ENCODE assay signal across 17 cellular contexts in genomic region chr10:122877264-122877663, GRCh38. TPM values are rescaled to one million over a fixed set of nuclear protein-coding genes. Genes with fewer than 3 reads are reported as not detected.
A peak's percentile ranks its signal among the peaks of the same experiment; 100 is the strongest.
DNase-seq lines count a peak whose midpoint lies in the region; ATAC-seq, FAIRE-seq and TF ChIP-seq lines count a peak whose summit lies in the region.
"Had no signal": no experiment of that assay in that cellular context is flagged by ENCODE, and none has a peak within 500 bp of the region (broad histone marks: within the 10 kb centered on the region; RNA-seq: fewer than 3 reads in every experiment).

No MANE protein-coding gene starts in this region.

- no peak for TF ChIP-seq CTCF in endothelial cell of umbilical vein (IDR thresholded peaks at IDR 0.05; ENCODE audit: extremely low read depth in 1 of 2, insufficient read depth in 1 of 2, low read depth in 1 of 2, low read length in 2 of 2)
- no peak for TF ChIP-seq CTCF in chondrocyte (IDR thresholded peaks at IDR 0.05)

- peaks cover 0 to 3% of the 10 kb centered on the region in 2 experiments for H3K36me3 ChIP-seq in endothelial cell of umbilical vein (ENCODE audit: control insufficient read depth in 2 of 2, extremely low read depth in 1 of 2, insufficient read depth in 2 of 2, low read length in 2 of 2)

- H3K27me3 Mint-ChIP-seq in activated T-cell treated with anti-CD3 and anti-CD28 coated beads, Interleukin-2, amount 50 U/mL, for 4 hours (ENCODE audit: low read depth): peaks cover 2% of the 10 kb centered on the region
- H3K27me3 Mint-ChIP-seq in T-cell (no peaks in the 10 kb centered on the region), chondrocyte (ENCODE audit: low read depth) (peaks cover 19% of the 10 kb centered on the region)
- no peaks in the 10 kb centered on the region for H3K27me3 Mint-ChIP-seq in stimulated activated memory B cell treated with anti-CD40 and anti-IgM and Interleukin-4, amounts not matched to agents 10 μg/mL and 1 μg/mL and 100 μg/mL, for 72 hours

- no peak overlapping the region for H3K27ac Mint-ChIP-seq in T-cell
- no peak overlapping the region for H3K27ac Mint-ChIP-seq in stimulated activated memory B cell treated with anti-CD40 and anti-IgM and Interleukin-4, amounts not matched to agents 10 μg/mL and 1 μg/mL and 100 μg/mL, for 72 hours
- H3K27ac Mint-ChIP-seq in chondrocyte (ENCODE audit: unreplicated experiment): no peak overlapping the region
- H3K27ac Mint-ChIP-seq: brain had no signal

- H3K9me3 Mint-ChIP-seq in activated T-cell treated with anti-CD3 and anti-CD28 coated beads, Interleukin-2, amount 50 U/mL, for 4 hours: no peaks in the 10 kb centered on the region
- no peaks in the 10 kb centered on the region for H3K9me3 Mint-ChIP-seq in T-cell
- no peaks in the 10 kb centered on the region for H3K9me3 Mint-ChIP-seq in stimulated activated memory B cell treated with anti-CD40 and anti-IgM and Interleukin-4, amounts not matched to agents 10 μg/mL and 1 μg/mL and 100 μg/mL, for 72 hours
- H3K9me3 Mint-ChIP-seq in chondrocyte (ENCODE audit: low read depth): no peaks in the 10 kb centered on the region

- dilution Hi-C loops in endothelial cell of umbilical vein (cut with MboI; ENCODE audit: extremely low pct_ligation_motif_present, low sequenced_read_pairs): no loop called here

- no peak for ATAC-seq in activated T-cell treated with anti-CD3 and anti-CD28 coated beads, Interleukin-2, amount 50 U/mL, for 4 hours
- no peak for ATAC-seq in T-cell (replicated peaks in 1 of 4)
- ATAC-seq in stimulated activated memory B cell treated with anti-CD40 and anti-IgM and Interleukin-4, amounts not matched to agents 10 μg/mL and 1 μg/mL and 100 μg/mL, for 72 hours: no peak
- no peak for ATAC-seq in HG02763 (IDR thresholded peaks at IDR 0.05; ENCODE audit: unreplicated experiment)
- no peak for ATAC-seq in right cardiac atrium

- H3K36me3 Mint-ChIP-seq in activated T-cell treated with anti-CD3 and anti-CD28 coated beads, Interleukin-2, amount 50 U/mL, for 4 hours (ENCODE audit: insufficient read depth): peaks cover 11% of the 10 kb centered on the region
- H3K36me3 Mint-ChIP-seq in T-cell (peaks cover 16% of the 10 kb centered on the region), chondrocyte (ENCODE audit: low read depth) (no peaks in the 10 kb centered on the region)
- H3K36me3 Mint-ChIP-seq in stimulated activated memory B cell treated with anti-CD40 and anti-IgM and Interleukin-4, amounts not matched to agents 10 μg/mL and 1 μg/mL and 100 μg/mL, for 72 hours: peaks cover 27% of the 10 kb centered on the region
- H3K36me3 Mint-ChIP-seq: brain had no signal

- H3K4me1 ChIP-seq in endothelial cell of umbilical vein (ENCODE audit: control insufficient read depth, extremely low read depth, insufficient read depth, low read length) (peaks cover 26% of the 10 kb centered on the region), right cardiac atrium (ENCODE audit: control insufficient read depth, insufficient read depth, low read length) (no peaks in the 10 kb centered on the region)

- BruUV-seq in endothelial cell of umbilical vein (replicated peaks; lab: Mats Ljungman, UMichigan): no TSS peak

- WGBS in right cardiac atrium: 71% methylated on average over 1 of the region's 1 CpG

- H3K9me1 ChIP-seq in endothelial cell of umbilical vein (replicated peaks; ENCODE audit: control insufficient read depth, extremely low read depth, insufficient read depth, low read length): no peaks in the 10 kb centered on the region

- H3K9me3 ChIP-seq in endothelial cell of umbilical vein (replicated peaks; ENCODE audit: control insufficient read depth, insufficient read depth, low read length) (no peaks in the 10 kb centered on the region), right cardiac atrium (ENCODE audit: control insufficient read depth, low read length) (no peaks in the 10 kb centered on the region)

- no peak overlapping the region for H3K4me3 Mint-ChIP-seq in activated T-cell treated with anti-CD3 and anti-CD28 coated beads, Interleukin-2, amount 50 U/mL, for 4 hours
- H3K4me3 Mint-ChIP-seq in T-cell: peak overlapping the region; percentile 2 to 95 (median 4)
- H3K4me3 Mint-ChIP-seq in stimulated activated memory B cell treated with anti-CD40 and anti-IgM and Interleukin-4, amounts not matched to agents 10 μg/mL and 1 μg/mL and 100 μg/mL, for 72 hours: peak overlapping the region; percentile 4
- no peak overlapping the region for H3K4me3 Mint-ChIP-seq in chondrocyte (ENCODE audit: unreplicated experiment)

- peak overlapping the region; percentile 21 for H3K4me2 ChIP-seq in endothelial cell of umbilical vein (ENCODE audit: insufficient read depth, low read length)

- intact Hi-C loops in endothelial cell of umbilical vein (cut with micrococcal nuclease) (no loop called here), right cardiac atrium (cut with DNase I) (no loop called here)

- H3K79me2 ChIP-seq in endothelial cell of umbilical vein (ENCODE audit: control insufficient read depth, insufficient read depth, low read length): peaks cover 69% of the 10 kb centered on the region

- DNase-seq in activated T-cell treated with anti-CD3 and anti-CD28 coated beads for 48 hours (ENCODE audit: low read depth): peak; percentile 3
- no peak for DNase-seq in activated T-cell treated with anti-CD3 and anti-CD28 coated beads, Interleukin-2, amount 50 U/mL, for 4 hours
- DNase-seq in T-cell: no peak
- no peak for DNase-seq in endothelial cell of umbilical vein (ENCODE audit: low read depth, low spot score)
- no peak for DNase-seq in right cardiac atrium
- no peak for DNase-seq in chondrocyte (ENCODE audit: low spot score)
- DNase-seq: GDM1; KG1; NCI-H2081 treated with DMSO at 0.1 percent for 48 hours; NK-92 treated with Interleukin-12 subunit alpha and Interleukin-12 subunit beta, amount 100 ng/mL, for 24 hours; stimulated activated CD4-positive, alpha-beta T cell treated with anti-CD3 and anti-CD28 coated beads, Interleukin-15, amount 100 ng/mL, for 24 hours had no signal

- H3K4me3 ChIP-seq in endothelial cell of umbilical vein (replicated peaks in 1 of 3; ENCODE audit: insufficient read depth in 1 of 3, low read depth in 1 of 3, low read length in 3 of 3): no peak overlapping the region
- H3K4me3 ChIP-seq in right cardiac atrium (ENCODE audit: low read length): no peak overlapping the region

- CTCF ChIA-PET in T-cell (lab: Charles Lee) (no interaction called here), endothelial cell of umbilical vein (lab: Charles Lee) (no interaction called here)

- H3K27ac ChIP-seq in endothelial cell of umbilical vein (ENCODE audit: insufficient read depth, low read depth, low read length) (no peak overlapping the region), right cardiac atrium (ENCODE audit: low read length) (no peak overlapping the region)

- no peaks in the 10 kb centered on the region for H4K20me1 ChIP-seq in endothelial cell of umbilical vein (replicated peaks; ENCODE audit: control insufficient read depth, extremely low read depth, insufficient read depth, low read length)

- TF ChIP-seq POLR2A in endothelial cell of umbilical vein (IDR thresholded peaks at IDR 0.05; ENCODE audit: low read depth, low read length): no peak

- POLR2A ChIA-PET in T-cell (lab: Charles Lee): interaction anchor here in 1 of 2 donors (1.0 kb wide), 1 partner anchor 130 kb away, joined by 3 read pairs; no protein-coding TSS in a partner anchor
- POLR2A ChIA-PET in endothelial cell of umbilical vein (lab: Charles Lee): no interaction called here

- no peak overlapping the region for H2AFZ ChIP-seq in endothelial cell of umbilical vein (ENCODE audit: low read depth, low read length)

- peaks cover 56% of the 10 kb centered on the region for H3K4me1 Mint-ChIP-seq in activated T-cell treated with anti-CD3 and anti-CD28 coated beads, Interleukin-2, amount 50 U/mL, for 4 hours (ENCODE audit: low read depth)
- H3K4me1 Mint-ChIP-seq in T-cell (peaks cover 66 to 69% (median 68%) of the 10 kb centered on the region in 3 donors), chondrocyte (ENCODE audit: low read depth) (no peaks in the 10 kb centered on the region)
- peaks cover 62% of the 10 kb centered on the region for H3K4me1 Mint-ChIP-seq in stimulated activated memory B cell treated with anti-CD40 and anti-IgM and Interleukin-4, amounts not matched to agents 10 μg/mL and 1 μg/mL and 100 μg/mL, for 72 hours

- H3K9ac ChIP-seq in endothelial cell of umbilical vein (replicated peaks; ENCODE audit: extremely low read depth, insufficient read depth, low read length): no peak overlapping the region

- FAIRE-seq in endothelial cell of umbilical vein (lab: Jason Lieb, UNC): no peak
- FAIRE-seq: endometrium had no signal

- no peaks in the 10 kb centered on the region for H3K27me3 ChIP-seq in endothelial cell of umbilical vein (ENCODE audit: control insufficient read depth in 2 of 2, insufficient read depth in 2 of 2, low read length in 2 of 2)
- H3K27me3 ChIP-seq in right cardiac atrium (ENCODE audit: control insufficient read depth, insufficient read depth): no peaks in the 10 kb centered on the region

RNA-seq across cellular contexts. Expression of gene FAM24B, which starts 2.1 kb away (rescaled TPM):
- 1 to 10 TPM; 4.1 to 5.2 (median 4.8) TPM for total RNA-seq in activated T-cell treated with anti-CD3 and anti-CD28 coated beads, Interleukin-2, amount 50 U/mL, for 4 hours
- total RNA-seq in T-cell (10 to 100 TPM; 12.7 to 18.0 (median 14.3) TPM), endothelial cell of umbilical vein (8.5 and 10.6 TPM in 2 replicates), right cardiac atrium (1 to 10 TPM in 2 of 4 donors, under 1 TPM in 2; 0.47 to 1.4 (median 0.88) TPM), chondrocyte (not detected in 3 replicates)
- polyA plus RNA-seq in endothelial cell of umbilical vein (5.3 and 9.3 TPM in 2 replicates), right cardiac atrium (1.2 TPM)
- polyA plus RNA-seq in endothelial cell of umbilical vein (2011; cell fraction: cytosol; rRNA removed): 8.0 and 10.3 TPM in 2 replicates
- polyA plus RNA-seq in endothelial cell of umbilical vein (2011; cell fraction: nucleus; rRNA removed): 14.0 and 19.9 TPM in 2 replicates
- polyA plus RNA-seq in endothelial cell of umbilical vein (2012): 12.7 and 18.0 TPM in 2 replicates
- 3.3 and 6.0 TPM in 2 replicates for polyA minus RNA-seq in endothelial cell of umbilical vein
- polyA minus RNA-seq in endothelial cell of umbilical vein (2011; cell fraction: cytosol; rRNA and poly(A)+ RNA removed): 2.5 TPM
- 3.7 and 6.0 TPM in 2 replicates for polyA minus RNA-seq in endothelial cell of umbilical vein (2011; cell fraction: nucleus; rRNA and poly(A)+ RNA removed)

RNA-seq across cellular contexts. Expression of gene CUZD1, which starts 31.6 kb away (rescaled TPM):
- total RNA-seq in activated T-cell treated with anti-CD3 and anti-CD28 coated beads, Interleukin-2, amount 50 U/mL, for 4 hours: 1 to 10 TPM; 1.1 to 1.6 (median 1.3) TPM
- total RNA-seq in T-cell (1 to 10 TPM; 1.2 to 4.9 (median 4.1) TPM), endothelial cell of umbilical vein (1.1 and 1.5 TPM in 2 replicates), right cardiac atrium (under 1 TPM; 0.17 to 0.53 (median 0.25) TPM), chondrocyte (not detected in 3 replicates)
- polyA plus RNA-seq in endothelial cell of umbilical vein (1.4 and 1.6 TPM in 2 replicates), right cardiac atrium (0.25 TPM)
- polyA plus RNA-seq in endothelial cell of umbilical vein (2011; cell fraction: cytosol; rRNA removed): 0.75 and 0.95 TPM in 2 replicates
- 7.9 and 8.3 TPM in 2 replicates for polyA plus RNA-seq in endothelial cell of umbilical vein (2011; cell fraction: nucleus; rRNA removed)
- 1.2 TPM in 2 replicates for polyA plus RNA-seq in endothelial cell of umbilical vein (2012)
- 1.1 and 2.3 TPM in 2 replicates for polyA minus RNA-seq in endothelial cell of umbilical vein
- not detected for polyA minus RNA-seq in endothelial cell of umbilical vein (2011; cell fraction: cytosol; rRNA and poly(A)+ RNA removed)
- 2.5 and 3.1 TPM in 2 replicates for polyA minus RNA-seq in endothelial cell of umbilical vein (2011; cell fraction: nucleus; rRNA and poly(A)+ RNA removed)

RNA-seq across cellular contexts. Expression of gene FAM24A, which starts 33.1 kb away (rescaled TPM):
- not detected for total RNA-seq in activated T-cell treated with anti-CD3 and anti-CD28 coated beads, Interleukin-2, amount 50 U/mL, for 4 hours
- total RNA-seq in T-cell: not detected
- not detected in 2 replicates for total RNA-seq in endothelial cell of umbilical vein
- polyA plus RNA-seq in endothelial cell of umbilical vein: not detected in 2 replicates
- polyA plus RNA-seq in endothelial cell of umbilical vein (2011; cell fraction: cytosol; rRNA removed): not detected in 2 replicates
- polyA plus RNA-seq in endothelial cell of umbilical vein (2011; cell fraction: nucleus; rRNA removed): not detected in 2 replicates
- polyA plus RNA-seq in endothelial cell of umbilical vein (2012): not detected in 2 replicates
- not detected in 2 replicates for polyA minus RNA-seq in endothelial cell of umbilical vein
- not detected for polyA minus RNA-seq in endothelial cell of umbilical vein (2011; cell fraction: cytosol; rRNA and poly(A)+ RNA removed)
- polyA minus RNA-seq in endothelial cell of umbilical vein (2011; cell fraction: nucleus; rRNA and poly(A)+ RNA removed): not detected in 2 replicates
- total RNA-seq in right cardiac atrium: not detected
- polyA plus RNA-seq in right cardiac atrium: not detected
- not detected in 3 replicates for total RNA-seq in chondrocyte
- total RNA-seq: osteocyte, urinary bladder had no signal
- polyA plus RNA-seq: urinary bladder had no signal

Comparison
In these comparisons a context has a peak if more than half of its experiments do, and no peak if none do; other contexts are left out.
1. H3K4me3 Mint-ChIP-seq: peak in T-cell (3 of 3) and stimulated activated memory B cell treated with anti-CD40 and anti-IgM and Interleukin-4, amounts not matched to agents 10 μg/mL and 1 μg/mL and 100 μg/mL, for 72 hours (single experiment); none in activated T-cell treated with anti-CD3 and anti-CD28 coated beads, Interleukin-2, amount 50 U/mL, for 4 hours (single experiment) and chondrocyte (single experiment).